In the genomic region with DNA sequence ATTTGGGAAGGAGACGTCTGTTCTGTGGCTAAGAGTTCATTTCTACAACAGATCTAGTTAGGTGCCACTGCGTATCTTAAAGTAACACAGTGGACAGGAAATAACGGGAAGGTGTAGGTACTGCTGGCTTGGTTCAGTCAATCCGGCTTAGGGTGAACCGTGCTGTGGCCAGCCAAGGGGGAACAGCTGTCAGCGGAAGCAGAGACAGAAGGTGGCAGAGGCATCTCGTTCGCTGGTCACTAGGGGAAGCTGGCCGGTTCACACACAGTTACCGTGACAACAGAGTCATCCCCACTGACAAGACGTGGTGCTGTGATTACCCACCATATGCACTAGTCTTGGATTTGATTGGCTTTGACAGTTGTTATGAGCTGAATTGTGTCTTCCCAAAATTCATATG, we compare ENCODE assay signal across 23 cellular contexts. TPM values are rescaled to one million over a fixed set of nuclear protein-coding genes. Genes with fewer than 3 reads are reported as not detected.
DNase-seq lines count a peak whose midpoint lies in the region; TF ChIP-seq lines count a peak whose summit lies in the region.
"Had no signal": no experiment of that assay in that cellular context is flagged by ENCODE, and none has a peak within 500 bp of the region (broad histone marks: within the 10 kb centered on the region; RNA-seq: fewer than 3 reads in every experiment).

No MANE protein-coding gene starts in this region.

- DNase-seq in DMS 273 (lab: John Stamatoyannopoulos, UW; ENCODE audit: unreplicated experiment) (peak; percentile 50), DMS 273 treated with DMSO at 0.1 percent for 48 hours (lab: John Stamatoyannopoulos, UW) (no peak), MV-4-11 (lab: John Stamatoyannopoulos, UW) (peak; percentile 3), coronary artery (ENCODE audit: low spot score) (peak; percentile 57), osteocyte (ENCODE audit: extremely low spot score, unreplicated experiment) (peak; percentile 48), HEK293T (ENCODE audit: extremely low spot score) (no peak), pons (ENCODE audit: low spot score) (no peak), transverse colon (no peak)
- DNase-seq: activated CD4-positive, alpha-beta T cell treated with anti-CD3 and anti-CD28 coated beads, Interleukin-2, amount 50 U/mL, for 48 hours; activated CD4-positive, CD25-positive, alpha-beta regulatory T cell treated with anti-CD3 and anti-CD28 coated beads, Interleukin-2, amount 50 U/mL, for 72 hours; amniotic stem cell; brain microvascular endothelial cell; COR-L47; effector CD8-positive, alpha-beta T cell; Kasumi-1; NCI-H1417 treated with DMSO at 0.1 percent for 48 hours; NCI-H446 treated with DMSO at 0.1 percent for 48 hours; PC-3; substantia nigra; T-helper 2 cell had no signal

- H3K4me1 Mint-ChIP-seq in osteocyte (ENCODE audit: unreplicated experiment), result peaks cover 10% of the 10 kb centered on the region
- H3K4me1 Mint-ChIP-seq: activated naive CD4-positive, alpha-beta T cell treated with anti-CD3 and anti-CD28 coated beads, Interleukin-2, amount 50 U/mL, for 24 hours; stimulated activated memory B cell treated with anti-CD40 and anti-IgM and Interleukin-4, amounts not matched to agents 10 μg/mL and 1 μg/mL and 100 μg/mL, for 72 hours had no signal

- H3K36me3 ChIP-seq in transverse colon, result no peaks in the 10 kb centered on the region
- H3K36me3 ChIP-seq: brain microvascular endothelial cell had no signal

- H3K27ac ChIP-seq in coronary artery, result no peak overlapping the region
- H3K27ac ChIP-seq in transverse colon, result no peak overlapping the region
- H3K27ac ChIP-seq: 22Rv1, brain microvascular endothelial cell had no signal

- H3K27me3 Mint-ChIP-seq in osteocyte (ENCODE audit: unreplicated experiment), result no peaks in the 10 kb centered on the region

- in situ Hi-C loops in transverse colon (cut with MboI; ENCODE audit: low pct_ligation_motif_present in 1 of 4, low pct_unique_long_range_greater_than_20kb in 1 of 4, low sequenced_read_pairs in 3 of 4), result no loop called here

- TF ChIP-seq POLR2A in transverse colon (IDR thresholded peaks at IDR 0.05), result no peak

- no peak for TF ChIP-seq EP300 in transverse colon (IDR thresholded peaks at IDR 0.05; ENCODE audit: low read depth)

- peaks cover 0 to 4% (median 0%) of the 10 kb centered on the region in 4 donors for H3K4me1 ChIP-seq in transverse colon

- H3K27me3 ChIP-seq in transverse colon, result peaks cover 19% of the 10 kb centered on the region
- H3K27me3 ChIP-seq: brain microvascular endothelial cell had no signal

- no peaks in the 10 kb centered on the region for H3K9me3 ChIP-seq in transverse colon

- peaks cover 15% of the 10 kb centered on the region for H3K9me3 Mint-ChIP-seq in osteocyte (ENCODE audit: unreplicated experiment)

- TF ChIP-seq CTCF in coronary artery (IDR thresholded peaks at IDR 0.05), result no peak
- no peak for TF ChIP-seq CTCF in osteocyte (IDR thresholded peaks at IDR 0.05)
- no peak for TF ChIP-seq CTCF in transverse colon (IDR thresholded peaks at IDR 0.05)

- H3K4me3 ChIP-seq in coronary artery (no peak overlapping the region), transverse colon (no peak overlapping the region)

- 78 to 85% methylated on average over 11 of the region's 11 CpGs for WGBS in transverse colon (ENCODE audit: low coverage in 1 of 2), 2 donors

- no peaks in the 10 kb centered on the region for H3K36me3 Mint-ChIP-seq in osteocyte (ENCODE audit: unreplicated experiment)
- H3K36me3 Mint-ChIP-seq: activated naive CD4-positive, alpha-beta T cell treated with anti-CD3 and anti-CD28 coated beads, Interleukin-2, amount 50 U/mL, for 24 hours; stimulated activated memory B cell treated with anti-CD40 and anti-IgM and Interleukin-4, amounts not matched to agents 10 μg/mL and 1 μg/mL and 100 μg/mL, for 72 hours had no signal

- no peak overlapping the region for H3K27ac Mint-ChIP-seq in osteocyte (ENCODE audit: unreplicated experiment)
- H3K27ac Mint-ChIP-seq: activated naive CD4-positive, alpha-beta T cell treated with anti-CD3 and anti-CD28 coated beads, Interleukin-2, amount 50 U/mL, for 24 hours; stimulated activated memory B cell treated with anti-CD40 and anti-IgM and Interleukin-4, amounts not matched to agents 10 μg/mL and 1 μg/mL and 100 μg/mL, for 72 hours had no signal

- intact Hi-C loops in transverse colon (cut with DNase I; ENCODE audit: low total_unique reads), result no loop called here

- POLR2A ChIA-PET in HEK293T (lab: Yijun Ruan, JAX), result no interaction called here

- CTCF ChIA-PET in HEK293T (lab: Yijun Ruan, JAX), result no interaction called here

- no peak overlapping the region for H3K4me3 Mint-ChIP-seq in osteocyte (ENCODE audit: unreplicated experiment)
- H3K4me3 Mint-ChIP-seq: activated naive CD4-positive, alpha-beta T cell treated with anti-CD3 and anti-CD28 coated beads, Interleukin-2, amount 50 U/mL, for 24 hours; stimulated activated memory B cell treated with anti-CD40 and anti-IgM and Interleukin-4, amounts not matched to agents 10 μg/mL and 1 μg/mL and 100 μg/mL, for 72 hours had no signal

TF ChIP-seq in HEK293T, 16 proteins besides CTCF, POLR2A, EP300 and RAD21:
- TF ChIP-seq LEF1 (IDR thresholded peaks at IDR 0.05; ENCODE audit: borderline replicate concordance) (no peak), FOXA1 (IDR thresholded peaks at IDR 0.05) (no peak), ZNF384 (IDR thresholded peaks at IDR 0.05) (no peak)
- TF ChIP-seq, protein P1, sequence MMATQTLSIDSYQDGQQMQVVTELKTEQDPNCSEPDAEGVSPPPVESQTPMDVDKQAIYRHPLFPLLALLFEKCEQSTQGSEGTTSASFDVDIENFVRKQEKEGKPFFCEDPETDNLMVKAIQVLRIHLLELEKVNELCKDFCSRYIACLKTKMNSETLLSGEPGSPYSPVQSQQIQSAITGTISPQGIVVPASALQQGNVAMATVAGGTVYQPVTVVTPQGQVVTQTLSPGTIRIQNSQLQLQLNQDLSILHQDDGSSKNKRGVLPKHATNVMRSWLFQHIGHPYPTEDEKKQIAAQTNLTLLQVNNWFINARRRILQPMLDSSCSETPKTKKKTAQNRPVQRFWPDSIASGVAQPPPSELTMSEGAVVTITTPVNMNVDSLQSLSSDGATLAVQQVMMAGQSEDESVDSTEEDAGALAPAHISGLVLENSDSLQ (IDR thresholded peaks at IDR 0.05), result no peak

RNA-seq across cellular contexts. Expression of a gene that starts 58.8 kb away (rescaled TPM):
- total RNA-seq in osteocyte (30.3 and 32.2 TPM in 2 replicates), transverse colon (100 to 1,000 TPM in 2 of 4 donors, 10 to 100 TPM in 2; 33.9 to 192 (median 112) TPM)

Comparison
In these comparisons a context has a peak if more than half of its experiments do, and no peak if none do; other contexts are left out.
1. DNase-seq: peak in DMS 273 (single experiment), MV-4-11 (single experiment), coronary artery (single experiment) and osteocyte (single experiment); none in DMS 273 treated with DMSO at 0.1 percent for 48 hours (single experiment), HEK293T (single experiment), pons (single experiment) and transverse colon (single experiment).